1 cellular context compared by ENCODE assay signal in genomic region chr12:2902287-2902880, GRCh38.
TF ChIP-seq lines count a peak whose summit lies in the region.

No MANE protein-coding gene starts in this region.

TF ChIP-seq in K562, 482 proteins besides CTCF, POLR2A, EP300 and RAD21:
- no peak for TF ChIP-seq TGIF2 (CRISPR knock-in tag; IDR thresholded peaks at IDR 0.05)
- no peak for TF ChIP-seq CBFA2T2 (conservative IDR thresholded peaks at IDR 0.05)
- TF ChIP-seq ZNF766 (CRISPR knock-in tag; conservative IDR thresholded peaks at IDR 0.05): peak; percentile 66; the same call in 1 of the 2 replicates
- no peak for TF ChIP-seq MIER1 (IDR thresholded peaks at IDR 0.05; ENCODE audit: low read depth)
- TF ChIP-seq CTBP1 (IDR thresholded peaks at IDR 0.05; ENCODE audit: borderline replicate concordance): peak; percentile 63
- TF ChIP-seq WHSC1 (IDR thresholded peaks at IDR 0.05; ENCODE audit: low read length): no peak
- no peak for TF ChIP-seq COPS2 (conservative IDR thresholded peaks at IDR 0.05)
- TF ChIP-seq HDAC8 (tag; IDR thresholded peaks at IDR 0.05): no peak
- no peak for TF ChIP-seq NFYB (IDR thresholded peaks at IDR 0.05; ENCODE audit: extremely low read depth, insufficient read length)
- no peak for TF ChIP-seq EWSR1 (IDR thresholded peaks at IDR 0.05; ENCODE audit: borderline replicate concordance, low read depth, partially characterized antibody)
- no peak for TF ChIP-seq HMBOX1 (IDR thresholded peaks at IDR 0.05)
- no peak for TF ChIP-seq ZNF282 (CRISPR knock-in tag; IDR thresholded peaks at IDR 0.05)
- TF ChIP-seq ZNF592 (IDR thresholded peaks at IDR 0.05): no peak
- TF ChIP-seq MTA2 (IDR thresholded peaks at IDR 0.05; ENCODE audit: low read depth): no peak
- no peak for TF ChIP-seq NR4A1 (CRISPR knock-in tag; IDR thresholded peaks at IDR 0.05)
- no peak for TF ChIP-seq NR4A1 (tag; IDR thresholded peaks at IDR 0.05)
- TF ChIP-seq VEZF1 (CRISPR knock-in tag; IDR thresholded peaks at IDR 0.05): no peak
- no peak for TF ChIP-seq THAP7 (CRISPR knock-in tag; IDR thresholded peaks at IDR 0.05)
- TF ChIP-seq FOS (IDR thresholded peaks at IDR 0.05; ENCODE audit: extremely low read depth, insufficient read length): no peak
- no peak for TF ChIP-seq SETDB1 (IDR thresholded peaks at IDR 0.05; ENCODE audit: low read length)
- no peak for TF ChIP-seq CHD7 (IDR thresholded peaks at IDR 0.05; ENCODE audit: low read depth, low read length)
- no peak for TF ChIP-seq RNF219 (CRISPR knock-in tag; IDR thresholded peaks at IDR 0.05)
- TF ChIP-seq EGR1 (conservative IDR thresholded peaks at IDR 0.05): no peak
- no peak for TF ChIP-seq PRDM10 (IDR thresholded peaks at IDR 0.05; ENCODE audit: partially characterized antibody)
- TF ChIP-seq ZNF143 (CRISPR knock-in tag; IDR thresholded peaks at IDR 0.05): no peak
- peak; percentile 40 for TF ChIP-seq CBFA2T3 (IDR thresholded peaks at IDR 0.05)
- no peak for TF ChIP-seq SMARCC2 (IDR thresholded peaks at IDR 0.05; ENCODE audit: low read depth)
- peak in 1 of 2 experiments; percentile 63; a peak in 2 of 4 replicates for TF ChIP-seq RCOR1 (IDR thresholded peaks at IDR 0.05; ENCODE audit: borderline replicate concordance in 1 of 2, low read depth in 2 of 2, low read length in 2 of 2)
